In genomic region chr10:113169111-113169510, GRCh38 we compare ENCODE assay signal across 1 cellular context.
TF ChIP-seq lines count a peak whose summit lies in the region.

No MANE protein-coding gene starts in this region.

TF ChIP-seq in HCT116, 20 proteins besides CTCF, POLR2A, EP300 and RAD21 (continued from another document):
- TF ChIP-seq ATF3 (IDR thresholded peaks at IDR 0.05) (no peak), SIN3A (IDR thresholded peaks at IDR 0.05; ENCODE audit: low read depth) (no peak), ELF1 (IDR thresholded peaks at IDR 0.05; ENCODE audit: borderline replicate concordance, low read depth) (no peak), EZH2 (IDR thresholded peaks at IDR 0.05) (no peak), CBX3 (IDR thresholded peaks at IDR 0.05; ENCODE audit: low read depth) (no peak)
- TF ChIP-seq, protein P1, sequence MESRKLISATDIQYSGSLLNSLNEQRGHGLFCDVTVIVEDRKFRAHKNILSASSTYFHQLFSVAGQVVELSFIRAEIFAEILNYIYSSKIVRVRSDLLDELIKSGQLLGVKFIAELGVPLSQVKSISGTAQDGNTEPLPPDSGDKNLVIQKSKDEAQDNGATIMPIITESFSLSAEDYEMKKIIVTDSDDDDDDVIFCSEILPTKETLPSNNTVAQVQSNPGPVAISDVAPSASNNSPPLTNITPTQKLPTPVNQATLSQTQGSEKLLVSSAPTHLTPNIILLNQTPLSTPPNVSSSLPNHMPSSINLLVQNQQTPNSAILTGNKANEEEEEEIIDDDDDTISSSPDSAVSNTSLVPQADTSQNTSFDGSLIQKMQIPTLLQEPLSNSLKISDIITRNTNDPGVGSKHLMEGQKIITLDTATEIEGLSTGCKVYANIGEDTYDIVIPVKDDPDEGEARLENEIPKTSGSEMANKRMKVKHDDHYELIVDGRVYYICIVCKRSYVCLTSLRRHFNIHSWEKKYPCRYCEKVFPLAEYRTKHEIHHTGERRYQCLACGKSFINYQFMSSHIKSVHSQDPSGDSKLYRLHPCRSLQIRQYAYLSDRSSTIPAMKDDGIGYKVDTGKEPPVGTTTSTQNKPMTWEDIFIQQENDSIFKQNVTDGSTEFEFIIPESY (IDR thresholded peaks at IDR 0.05; ENCODE audit: extremely low read depth, insufficient replicate concordance, low read length) = no peak
- TF ChIP-seq, protein P2, sequence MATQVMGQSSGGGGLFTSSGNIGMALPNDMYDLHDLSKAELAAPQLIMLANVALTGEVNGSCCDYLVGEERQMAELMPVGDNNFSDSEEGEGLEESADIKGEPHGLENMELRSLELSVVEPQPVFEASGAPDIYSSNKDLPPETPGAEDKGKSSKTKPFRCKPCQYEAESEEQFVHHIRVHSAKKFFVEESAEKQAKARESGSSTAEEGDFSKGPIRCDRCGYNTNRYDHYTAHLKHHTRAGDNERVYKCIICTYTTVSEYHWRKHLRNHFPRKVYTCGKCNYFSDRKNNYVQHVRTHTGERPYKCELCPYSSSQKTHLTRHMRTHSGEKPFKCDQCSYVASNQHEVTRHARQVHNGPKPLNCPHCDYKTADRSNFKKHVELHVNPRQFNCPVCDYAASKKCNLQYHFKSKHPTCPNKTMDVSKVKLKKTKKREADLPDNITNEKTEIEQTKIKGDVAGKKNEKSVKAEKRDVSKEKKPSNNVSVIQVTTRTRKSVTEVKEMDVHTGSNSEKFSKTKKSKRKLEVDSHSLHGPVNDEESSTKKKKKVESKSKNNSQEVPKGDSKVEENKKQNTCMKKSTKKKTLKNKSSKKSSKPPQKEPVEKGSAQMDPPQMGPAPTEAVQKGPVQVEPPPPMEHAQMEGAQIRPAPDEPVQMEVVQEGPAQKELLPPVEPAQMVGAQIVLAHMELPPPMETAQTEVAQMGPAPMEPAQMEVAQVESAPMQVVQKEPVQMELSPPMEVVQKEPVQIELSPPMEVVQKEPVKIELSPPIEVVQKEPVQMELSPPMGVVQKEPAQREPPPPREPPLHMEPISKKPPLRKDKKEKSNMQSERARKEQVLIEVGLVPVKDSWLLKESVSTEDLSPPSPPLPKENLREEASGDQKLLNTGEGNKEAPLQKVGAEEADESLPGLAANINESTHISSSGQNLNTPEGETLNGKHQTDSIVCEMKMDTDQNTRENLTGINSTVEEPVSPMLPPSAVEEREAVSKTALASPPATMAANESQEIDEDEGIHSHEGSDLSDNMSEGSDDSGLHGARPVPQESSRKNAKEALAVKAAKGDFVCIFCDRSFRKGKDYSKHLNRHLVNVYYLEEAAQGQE (IDR thresholded peaks at IDR 0.05; ENCODE audit: low read depth) = no peak
TF ChIP-seq in HCT116: peak in this region for 1.
